ENCODE assay signal across 1 cellular context in the genomic region with DNA sequence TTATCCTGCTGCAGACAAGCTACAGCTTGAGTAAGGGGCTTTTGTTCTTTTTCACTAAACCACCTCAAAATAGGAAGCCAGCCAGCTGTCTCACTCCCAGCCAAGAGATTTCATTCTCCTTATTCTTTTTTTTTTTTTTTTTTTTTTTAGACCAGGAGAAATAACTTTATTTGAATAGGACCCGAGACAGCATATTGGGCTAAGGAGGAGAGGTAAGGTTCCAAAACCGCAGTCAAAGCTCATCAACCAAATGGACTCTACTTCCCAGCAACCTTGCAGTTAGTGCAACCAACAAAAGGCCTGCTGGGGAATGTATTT.
TF ChIP-seq lines count a peak whose summit lies in the region.

No MANE protein-coding gene starts in this region.

TF ChIP-seq in HEK293T, 16 proteins besides CTCF, POLR2A, EP300 and RAD21:
- TF ChIP-seq ZNF384 (IDR thresholded peaks at IDR 0.05): peak; percentile 80
